In genomic region chr10:91908358-91909177, GRCh38 we compare ENCODE assay signal across 1 cellular context.
A peak's percentile ranks its signal among the peaks of the same experiment; 100 is the strongest.
TF ChIP-seq lines count a peak whose summit lies in the region.

No MANE protein-coding gene starts in this region.

TF ChIP-seq in GM12878, 131 proteins besides CTCF, POLR2A, EP300 and RAD21 (continued from another document and continues in another):
- no peak for TF ChIP-seq CUX1 (IDR thresholded peaks at IDR 0.05; ENCODE audit: insufficient replicate concordance, low read depth, low read length)
- TF ChIP-seq SREBF2 (IDR thresholded peaks at IDR 0.05; ENCODE audit: low read length) = no peak
- no peak for TF ChIP-seq RAD51 (IDR thresholded peaks at IDR 0.05)
- TF ChIP-seq SMC3 (IDR thresholded peaks at IDR 0.05; ENCODE audit: borderline replicate concordance, low read length) = peak; percentile 21; the same call in 1 of the 2 replicates
- peak; percentile 85 for TF ChIP-seq RUNX3 (IDR thresholded peaks at IDR 0.05; ENCODE audit: low read length)
- no peak for TF ChIP-seq JUND (IDR thresholded peaks at IDR 0.05; ENCODE audit: low read depth, low read length)
- TF ChIP-seq MEF2A (IDR thresholded peaks at IDR 0.05; ENCODE audit: insufficient read depth, low read depth, low read length) = no peak
- no peak for TF ChIP-seq MYB (IDR thresholded peaks at IDR 0.05; ENCODE audit: borderline replicate concordance, low read depth, low read length)
- no peak for TF ChIP-seq ZBED1 (IDR thresholded peaks at IDR 0.05; ENCODE audit: borderline replicate concordance)
- peak; percentile 79 for TF ChIP-seq DPF2 (IDR thresholded peaks at IDR 0.05)
- TF ChIP-seq USF1 (IDR thresholded peaks at IDR 0.05; ENCODE audit: borderline replicate concordance, extremely low read length, insufficient read depth, low read depth, low read length) = no peak
- no peak; the same call in 1 of the 2 replicates for TF ChIP-seq TARDBP (IDR thresholded peaks at IDR 0.05; ENCODE audit: borderline replicate concordance)
- TF ChIP-seq PAX8 (IDR thresholded peaks at IDR 0.05) = no peak
- no peak for TF ChIP-seq RELA (IDR thresholded peaks at IDR 0.05; ENCODE audit: borderline replicate concordance, partially characterized antibody)
- no peak for TF ChIP-seq FOXK2 (IDR thresholded peaks at IDR 0.05)
- no peak for TF ChIP-seq E2F8 (IDR thresholded peaks at IDR 0.05; ENCODE audit: low read depth, partially characterized antibody)
- no peak for TF ChIP-seq ATF7 (IDR thresholded peaks at IDR 0.05; ENCODE audit: low read depth)
- TF ChIP-seq ZNF24 (IDR thresholded peaks at IDR 0.05) = 0 out of 2 replicates have a peak, but pooled peaks have one; percentile 31
- peak; percentile 37 to 47; a peak in 2 of 3 replicates for TF ChIP-seq EGR1 (IDR thresholded peaks at IDR 0.05; ENCODE audit: borderline replicate concordance in 1 of 2, low read depth in 2 of 2, low read length in 2 of 2)
- TF ChIP-seq WRNIP1 (IDR thresholded peaks at IDR 0.05; ENCODE audit: borderline replicate concordance, low read depth, low read length) = no peak
- TF ChIP-seq GATAD2B (conservative IDR thresholded peaks at IDR 0.05; ENCODE audit: low read depth) = peak; percentile 96
- no peak for TF ChIP-seq ZBTB33 (IDR thresholded peaks at IDR 0.05)
- TF ChIP-seq ZBTB4 (CRISPR knock-in tag; IDR thresholded peaks at IDR 0.05) = no peak
- no peak for TF ChIP-seq JUNB (IDR thresholded peaks at IDR 0.05)
- TF ChIP-seq ZZZ3 (IDR thresholded peaks at IDR 0.05; ENCODE audit: control insufficient read depth, insufficient read length, low read depth) = no peak
- TF ChIP-seq ZBTB40 (IDR thresholded peaks at IDR 0.05; ENCODE audit: borderline replicate concordance) = no peak
- no peak for TF ChIP-seq HDGF (IDR thresholded peaks at IDR 0.05)
- 0 out of 2 replicates have a peak, but pooled peaks have one; percentile 12 for TF ChIP-seq RELB (IDR thresholded peaks at IDR 0.05; ENCODE audit: low read depth)
- no peak for TF ChIP-seq ZNF592 (IDR thresholded peaks at IDR 0.05)
- TF ChIP-seq SREBF1 (IDR thresholded peaks at IDR 0.05; ENCODE audit: low read length) = no peak
- TF ChIP-seq TAF1 (IDR thresholded peaks at IDR 0.05; ENCODE audit: borderline replicate concordance, low read depth, low read length) = peak; percentile 45; the same call in 1 of the 2 replicates
- TF ChIP-seq BCL11A (IDR thresholded peaks at IDR 0.05; ENCODE audit: low read depth, low read length) = 0 out of 2 replicates have a peak, but pooled peaks have one; percentile 9
